ENCODE assay signal across 8 cellular contexts in genomic region chr5:400282-401215, GRCh38. TPM values are rescaled to one million over a fixed set of nuclear protein-coding genes. Genes with fewer than 3 reads are reported as not detected.
DNase-seq lines count a peak whose midpoint lies in the region; ATAC-seq and TF ChIP-seq lines count a peak whose summit lies in the region.

No MANE protein-coding gene starts in this region.

- TF ChIP-seq CTCF in A673 (conservative IDR thresholded peaks at IDR 0.05; ENCODE audit: low read depth, low read length), result no peak

- BruUV-seq in A673 (replicated peaks; lab: Mats Ljungman, UMichigan), result no TSS peak

- H3K4me3 Mint-ChIP-seq in activated naive CD8-positive, alpha-beta T cell, result peak overlapping the region; percentile 60
- H3K4me3 Mint-ChIP-seq in memory B cell, result peak overlapping the region; percentile 59

- H3K36me3 ChIP-seq in A673 (ENCODE audit: insufficient read depth, low read length, poor library complexity, severe bottlenecking), result no peaks in the 10 kb centered on the region

- H3K4me1 Mint-ChIP-seq in activated naive CD8-positive, alpha-beta T cell (ENCODE audit: low read depth), result peaks cover 17% of the 10 kb centered on the region
- H3K4me1 Mint-ChIP-seq in memory B cell, result peaks cover 31% of the 10 kb centered on the region

- peaks cover 9% of the 10 kb centered on the region for H3K27me3 Mint-ChIP-seq in activated naive CD8-positive, alpha-beta T cell
- peaks cover 6% of the 10 kb centered on the region for H3K27me3 Mint-ChIP-seq in memory B cell

- peak; percentile 32 for ATAC-seq in GM18867 (IDR thresholded peaks at IDR 0.05; ENCODE audit: unreplicated experiment)
- ATAC-seq in HG03378 (IDR thresholded peaks at IDR 0.05; ENCODE audit: unreplicated experiment), result peak; percentile 12
- no peak for ATAC-seq in memory B cell (ENCODE audit: low read depth)

- intact Hi-C loops in A673 (cut with micrococcal nuclease; ENCODE audit: unreplicated experiment), result no loop called here

- H3K9me3 Mint-ChIP-seq in activated naive CD8-positive, alpha-beta T cell (ENCODE audit: low read depth), result no peaks in the 10 kb centered on the region
- H3K9me3 Mint-ChIP-seq in memory B cell, result peaks cover 1% of the 10 kb centered on the region

- POLR2A ChIA-PET in A673 (lab: Charles Lee; ENCODE audit: low non-redundant PET), result no interaction called here

- peak overlapping the region; percentile 92 for H3K27ac Mint-ChIP-seq in activated naive CD8-positive, alpha-beta T cell
- H3K27ac Mint-ChIP-seq in memory B cell, result peak overlapping the region; percentile 92

- DNase-seq in A673 (ENCODE audit: low spot score) (no peak), memory B cell (ENCODE audit: low spot score in 2 of 2) (no peak), T-helper 1 cell (no peak), HCEC 1CT (no peak)
- no peak for DNase-seq in stimulated activated CD4-positive, alpha-beta T cell treated with anti-CD3 and anti-CD28 coated beads, Interleukin-15, amount 100 ng/mL, for 24 hours

- H3K27me3 ChIP-seq in A673 (replicated peaks; ENCODE audit: insufficient read depth, low read depth, low read length, poor library complexity), result no peaks in the 10 kb centered on the region

- H3K4me1 ChIP-seq in A673 (ENCODE audit: insufficient read depth, low read length, poor library complexity, severe bottlenecking), result peaks cover 16% of the 10 kb centered on the region

- no peaks in the 10 kb centered on the region for H3K9me3 ChIP-seq in A673 (ENCODE audit: low read depth, low read length, poor library complexity, severe bottlenecking)

- no peak overlapping the region for H3K4me3 ChIP-seq in A673 (ENCODE audit: low read depth, low read length, poor library complexity, severe bottlenecking)

- no peaks in the 10 kb centered on the region for H3K36me3 Mint-ChIP-seq in activated naive CD8-positive, alpha-beta T cell
- peaks cover 1% of the 10 kb centered on the region for H3K36me3 Mint-ChIP-seq in memory B cell

- peak overlapping the region; percentile 63 for H3K27ac ChIP-seq in A673 (ENCODE audit: low read depth, low read length, poor library complexity, severe bottlenecking)

- CTCF ChIA-PET in A673 (lab: Charles Lee), result no interaction called here

RNA-seq across cellular contexts. Expression of gene EXOC3, which starts 42.4 kb away (rescaled TPM):
- total RNA-seq in A673 (2021), result 46.7 and 53.8 TPM in 2 replicates
